8 cellular contexts compared by ENCODE assay signal in the genomic region with DNA sequence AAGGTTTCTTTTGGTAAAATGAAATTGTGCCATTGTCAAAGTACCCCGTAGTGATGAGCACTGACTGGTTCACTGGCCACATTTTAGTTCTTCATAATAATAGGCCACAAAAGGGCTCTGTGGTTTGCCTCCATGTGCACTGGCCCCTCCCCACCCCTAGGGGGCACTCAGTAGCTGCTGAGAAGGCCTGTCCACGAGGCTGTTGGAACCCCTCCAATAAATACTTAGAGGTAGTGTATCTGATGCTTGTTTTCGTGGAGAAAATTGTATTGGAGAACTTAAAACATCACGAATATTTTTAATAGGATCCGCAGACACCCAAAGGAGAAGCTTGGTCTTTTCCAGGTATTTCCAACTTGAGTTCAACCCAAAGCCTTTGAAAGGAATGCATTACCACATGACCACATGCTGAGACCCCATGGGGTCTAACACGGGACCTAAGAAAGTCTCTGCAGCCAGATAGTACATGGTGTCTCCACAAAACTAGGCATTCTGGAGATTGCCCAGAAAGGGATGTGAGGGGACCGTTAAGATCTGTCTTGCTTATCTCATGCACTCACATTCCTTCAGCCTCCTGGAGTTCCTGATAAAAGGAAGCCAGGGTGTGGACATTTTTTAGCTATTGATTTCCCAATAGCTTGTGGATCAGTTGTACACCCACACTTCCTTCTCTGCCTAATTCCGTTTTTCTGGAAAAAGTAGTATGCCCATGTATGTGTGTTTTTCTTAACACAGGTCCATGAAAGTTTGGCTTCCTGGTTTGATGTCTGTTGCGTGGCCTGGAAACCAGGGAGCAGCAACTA. TPM values are rescaled to one million over a fixed set of nuclear protein-coding genes. Genes with fewer than 3 reads are reported as not detected.
DNase-seq lines count a peak whose midpoint lies in the region; ATAC-seq and TF ChIP-seq lines count a peak whose summit lies in the region.

No MANE protein-coding gene starts in this region.

- H3K9ac ChIP-seq in H9 (ENCODE audit: extremely low read depth, insufficient read length, low read length) = no peak overlapping the region

- H2BK20ac ChIP-seq in H9 (ENCODE audit: low read depth, low read length, poor library complexity, severe bottlenecking) = no peak overlapping the region

- H3T11ph ChIP-seq in H9 (ENCODE audit: low read length) = no peak overlapping the region

- H4K8ac ChIP-seq in H9 (replicated peaks; ENCODE audit: insufficient read length, low read depth, low read length) = no peak overlapping the region

- H3K4me1 ChIP-seq in H9 (ENCODE audit: insufficient read depth, low read length) (peaks cover 4% of the 10 kb centered on the region), cardiac muscle cell (ENCODE audit: low read depth) (peaks cover 3% of the 10 kb centered on the region)

- no peak overlapping the region for H3K14ac ChIP-seq in H9 (ENCODE audit: insufficient read depth, low read length)

- H3K23me2 ChIP-seq in H9 (ENCODE audit: insufficient read length, low read depth, low read length, poor library complexity, severe bottlenecking) = no peaks in the 10 kb centered on the region

- H2BK5ac ChIP-seq in H9 (ENCODE audit: insufficient read length, low read length) = no peak overlapping the region

- peaks cover 6 to 11% of the 10 kb centered on the region in 2 experiments; a peak in 2 of 4 replicates for H3K4me1 Mint-ChIP-seq in H9
- H3K4me1 Mint-ChIP-seq in activated CD8-positive, alpha-beta T cell treated with anti-CD3 and anti-CD28 coated beads, Interleukin-2, amount 10 ng/mL, durations not matched to agents 7 days and 5 days (ENCODE audit: low read depth) = no peaks in the 10 kb centered on the region

- no peak overlapping the region for H3K4me3 ChIP-seq in cardiac muscle cell

- H3K4me3 Mint-ChIP-seq in H9 = no peak overlapping the region
- no peak overlapping the region for H3K4me3 Mint-ChIP-seq in activated CD8-positive, alpha-beta T cell treated with anti-CD3 and anti-CD28 coated beads, Interleukin-2, amount 10 ng/mL, durations not matched to agents 7 days and 5 days

- H3K23ac ChIP-seq in H9 (ENCODE audit: insufficient read length, low read depth, low read length) = no peak overlapping the region

- H3K18ac ChIP-seq in H9 (ENCODE audit: insufficient read length, low read depth, low read length) = no peak overlapping the region

- peak; percentile 4 to 8 for DNase-seq in activated CD4-positive, alpha-beta T cell treated with anti-CD3 and anti-CD28 coated beads for 4 hours
- DNase-seq in activated CD4-positive, alpha-beta T cell treated with anti-CD3 and anti-CD28 coated beads, Interleukin-2, amount 50 U/mL, for 1 hour = no peak
- DNase-seq in H9 (peak; percentile 68), NCI-H1105 treated with DMSO at 0.1 percent for 48 hours (lab: John Stamatoyannopoulos, UW) (peak; percentile 42), cardiac muscle cell (ENCODE audit: low read depth in 1 of 2, low spot score in 1 of 2) (peak; percentile 58 to 89), smooth muscle cell of the brain vasculature (ENCODE audit: low read depth, low spot score) (peak; percentile 43), hepatic stellate cell (ENCODE audit: low spot score) (no peak)
- peak; percentile 56 for DNase-seq in activated CD8-positive, alpha-beta T cell treated with anti-CD3 and anti-CD28 coated beads, Interleukin-2, amount 10 ng/mL, durations not matched to agents 7 days and 5 days

- H3K9me3 ChIP-seq in H9 (ENCODE audit: control insufficient read depth, low read depth, low read length) (no peaks in the 10 kb centered on the region), cardiac muscle cell (ENCODE audit: low read depth) (no peaks in the 10 kb centered on the region)

- POLR2A ChIA-PET in activated CD8-positive, alpha-beta T cell treated with anti-CD3 and anti-CD28 coated beads, Interleukin-2, amount 10 ng/mL, durations not matched to agents 7 days and 5 days (lab: Charles Lee) = no interaction called here

- no peaks in the 10 kb centered on the region for H3K36me3 ChIP-seq in cardiac muscle cell

- H2BK15ac ChIP-seq in H9 (ENCODE audit: low read depth, low read length) = no peak overlapping the region

- no peak overlapping the region for H4K5ac ChIP-seq in H9 (ENCODE audit: insufficient read length, low read depth, low read length)

- H3K27me3 Mint-ChIP-seq in H9 (ENCODE audit: low read depth) = no peaks in the 10 kb centered on the region
- H3K27me3 Mint-ChIP-seq in activated CD8-positive, alpha-beta T cell treated with anti-CD3 and anti-CD28 coated beads, Interleukin-2, amount 10 ng/mL, durations not matched to agents 7 days and 5 days (ENCODE audit: low read depth) = no peaks in the 10 kb centered on the region

- no peak overlapping the region for H3K4me2 ChIP-seq in H9 (ENCODE audit: insufficient read depth, insufficient read length, low read length)

- ATAC-seq in activated CD8-positive, alpha-beta T cell treated with anti-CD3 and anti-CD28 coated beads, Interleukin-2, amount 10 ng/mL, durations not matched to agents 7 days and 5 days = peak; percentile 60

- no peaks in the 10 kb centered on the region for H4K20me1 ChIP-seq in H9 (ENCODE audit: control insufficient read depth, insufficient read depth, insufficient read length)

- no peak overlapping the region for H2BK12ac ChIP-seq in H9 (ENCODE audit: insufficient read length, low read depth, low read length)

- peak; percentile 97 for TF ChIP-seq CTCF in H9 (conservative IDR thresholded peaks at IDR 0.05)
- peak; percentile 98 for TF ChIP-seq CTCF in cardiac muscle cell (IDR thresholded peaks at IDR 0.05; ENCODE audit: low read depth, low read length)

- peaks cover 15 to 37% (median 18%) of the 10 kb centered on the region in 3 experiments for H3K36me3 Mint-ChIP-seq in H9 (ENCODE audit: insufficient read depth in 1 of 3, low read depth in 3 of 3)
- peaks cover 14% of the 10 kb centered on the region for H3K36me3 Mint-ChIP-seq in activated CD8-positive, alpha-beta T cell treated with anti-CD3 and anti-CD28 coated beads, Interleukin-2, amount 10 ng/mL, durations not matched to agents 7 days and 5 days (ENCODE audit: low read depth)

- H2AK5ac ChIP-seq in H9 (ENCODE audit: insufficient read length, low read length) = no peak overlapping the region

- no peak overlapping the region for H4K91ac ChIP-seq in H9 (ENCODE audit: insufficient read length, low read depth, low read length)

- no peak overlapping the region for H3K56ac ChIP-seq in H9 (ENCODE audit: insufficient read length, low read depth, low read length)

- no peaks in the 10 kb centered on the region for H3K27me3 ChIP-seq in H9 (ENCODE audit: insufficient read depth, low read length)
- no peaks in the 10 kb centered on the region for H3K27me3 ChIP-seq in cardiac muscle cell

- no peak overlapping the region for H2AFZ ChIP-seq in H9 (ENCODE audit: low read length)

- no peaks in the 10 kb centered on the region for H3K79me1 ChIP-seq in H9 (ENCODE audit: insufficient read depth, low read depth, low read length, poor library complexity, severe bottlenecking)

- H2BK120ac ChIP-seq in H9 (ENCODE audit: low read depth, low read length, poor library complexity, severe bottlenecking) = peak overlapping the region; percentile 72

- no peak overlapping the region for H3K27ac ChIP-seq in H9 (ENCODE audit: insufficient read length, low read depth, low read length)
- peak overlapping the region; percentile 33 for H3K27ac ChIP-seq in cardiac muscle cell

- H3K4ac ChIP-seq in H9 (ENCODE audit: low read depth, low read length) = no peak overlapping the region

- H3K9me3 Mint-ChIP-seq in H9 = peaks cover 6 to 14% of the 10 kb centered on the region in 2 experiments; a peak in 3 of 5 replicates
- H3K9me3 Mint-ChIP-seq in activated CD8-positive, alpha-beta T cell treated with anti-CD3 and anti-CD28 coated beads, Interleukin-2, amount 10 ng/mL, durations not matched to agents 7 days and 5 days (ENCODE audit: insufficient read depth) = no peaks in the 10 kb centered on the region

- WGBS in H9 (ENCODE audit: extremely low coverage, insufficient read length, low lambda C conversion rate) = no CpG with 5 or more reads among the region's 9 CpGs

- no peaks in the 10 kb centered on the region for H3K79me2 ChIP-seq in H9 (ENCODE audit: insufficient read depth, low read length)

- CTCF ChIA-PET in activated CD8-positive, alpha-beta T cell treated with anti-CD3 and anti-CD28 coated beads, Interleukin-2, amount 10 ng/mL, durations not matched to agents 7 days and 5 days (lab: Charles Lee) = interaction anchor here (0.8 to 2.2 kb wide), 7 partner anchors 10 to 147 kb away, joined by 3 to 9 read pairs (median 5); no protein-coding TSS in a partner anchor

- H3K27ac Mint-ChIP-seq in H9 = no peak overlapping the region
- no peak overlapping the region for H3K27ac Mint-ChIP-seq in activated CD8-positive, alpha-beta T cell treated with anti-CD3 and anti-CD28 coated beads, Interleukin-2, amount 10 ng/mL, durations not matched to agents 7 days and 5 days

RNA-seq across cellular contexts. Expression of a gene that starts 28.5 kb away (rescaled TPM):
- total RNA-seq in H9 (2021) = not detected in 2 replicates
- total RNA-seq in activated CD8-positive, alpha-beta T cell treated with anti-CD3 and anti-CD28 coated beads, Interleukin-2, amount 10 ng/mL, durations not matched to agents 7 days and 5 days = not detected
- 0.49 and 0.92 TPM in 2 replicates for total RNA-seq in cardiac muscle cell
- polyA plus RNA-seq in cardiac muscle cell = 2.9 and 3.6 TPM in 2 replicates

Comparison
In these comparisons a context has a peak if more than half of its experiments do, and no peak if none do; other contexts are left out.
1. DNase-seq: peak in activated CD4-positive, alpha-beta T cell treated with anti-CD3 and anti-CD28 coated beads for 4 hours (2 of 2), H9 (single experiment), NCI-H1105 treated with DMSO at 0.1 percent for 48 hours (single experiment), activated CD8-positive, alpha-beta T cell treated with anti-CD3 and anti-CD28 coated beads, Interleukin-2, amount 10 ng/mL, durations not matched to agents 7 days and 5 days (single experiment), cardiac muscle cell (2 of 2) and smooth muscle cell of the brain vasculature (single experiment); none in activated CD4-positive, alpha-beta T cell treated with anti-CD3 and anti-CD28 coated beads, Interleukin-2, amount 50 U/mL, for 1 hour (single experiment) and hepatic stellate cell (single experiment).